Comparison of ENCODE assay signal across 18 cellular contexts in the genomic region with DNA sequence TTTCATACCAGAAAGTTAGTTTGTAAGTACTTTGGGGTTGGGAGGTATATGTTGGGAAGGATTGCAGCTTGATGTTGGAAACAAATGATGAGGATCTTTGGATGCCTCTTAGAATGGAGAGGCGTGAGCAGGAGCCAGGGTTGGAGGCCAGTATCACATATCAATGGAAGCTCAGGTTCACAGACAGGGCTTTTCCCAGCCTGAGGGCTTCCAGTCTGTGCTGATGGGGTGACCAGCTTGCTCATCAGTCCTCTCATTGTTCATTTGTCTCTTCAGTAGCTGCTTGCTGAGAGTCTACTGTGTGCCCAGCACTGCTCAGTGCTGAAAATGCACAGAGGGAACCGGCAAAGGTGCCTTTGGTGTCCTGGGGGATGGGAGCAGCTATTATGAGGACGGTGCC. TPM values are rescaled to one million over a fixed set of nuclear protein-coding genes. Genes with fewer than 3 reads are reported as not detected.
DNase-seq lines count a peak whose midpoint lies in the region; ATAC-seq and TF ChIP-seq lines count a peak whose summit lies in the region.
"Had no signal": no experiment of that assay in that cellular context is flagged by ENCODE, and none has a peak within 500 bp of the region (broad histone marks: within the 10 kb centered on the region; RNA-seq: fewer than 3 reads in every experiment).

No MANE protein-coding gene starts in this region.

- H3K4me1 ChIP-seq in upper lobe of right lung: no peaks in the 10 kb centered on the region

- H3K9me3 ChIP-seq in upper lobe of right lung: no peaks in the 10 kb centered on the region

- H3K36me3 ChIP-seq in upper lobe of right lung: no peaks in the 10 kb centered on the region

- no peaks in the 10 kb centered on the region for H3K27me3 ChIP-seq in upper lobe of right lung

- H3K36me3 Mint-ChIP-seq in effector memory CD8-positive, alpha-beta T cell (ENCODE audit: insufficient read depth): no peaks in the 10 kb centered on the region
- no peaks in the 10 kb centered on the region for H3K36me3 Mint-ChIP-seq in CD14-positive monocyte
- H3K36me3 Mint-ChIP-seq: CD4-positive, alpha-beta memory T cell; IgD-negative memory B cell had no signal

- intact Hi-C loops in upper lobe of right lung (cut with DNase I): no loop called here
- intact Hi-C loops in CD14-positive monocyte (cut with micrococcal nuclease): no loop called here

- no peak overlapping the region for H3K4me3 ChIP-seq in upper lobe of right lung
- H3K4me3 ChIP-seq: GM23338 had no signal

- H3K27me3 Mint-ChIP-seq in effector memory CD8-positive, alpha-beta T cell: peaks cover 20 to 40% of the 10 kb centered on the region in 2 donors
- peaks cover 20 to 43% (median 27%) of the 10 kb centered on the region in 3 donors for H3K27me3 Mint-ChIP-seq in CD14-positive monocyte (ENCODE audit: low read depth in 3 of 3)

- peak; percentile 85 for DNase-seq in COLO829 (ENCODE audit: low spot score)
- peak; percentile 16 for DNase-seq in M059J (ENCODE audit: low read depth)
- DNase-seq in effector memory CD8-positive, alpha-beta T cell: no peak
- peak; percentile 6 for DNase-seq in upper lobe of right lung
- no peak for DNase-seq in omental fat pad (ENCODE audit: low spot score)
- no peak for DNase-seq in CD14-positive monocyte (ENCODE audit: low spot score)
- DNase-seq: ACHN; Calu3; CD4-positive, alpha-beta memory T cell; DMS79 treated with DMSO at 0.1 percent for 48 hours; GF-D8; H7; HFFc6 had no signal

- H3K9me3 Mint-ChIP-seq in effector memory CD8-positive, alpha-beta T cell: no peaks in the 10 kb centered on the region
- peaks cover 0 to 2% (median 0%) of the 10 kb centered on the region in 7 donors for H3K9me3 Mint-ChIP-seq in CD14-positive monocyte
- H3K9me3 Mint-ChIP-seq: CD4-positive, alpha-beta memory T cell; HFFc6 had no signal

- H3K4me1 Mint-ChIP-seq in effector memory CD8-positive, alpha-beta T cell (ENCODE audit: low read depth in 2 of 2): no peaks in the 10 kb centered on the region
- no peaks in the 10 kb centered on the region for H3K4me1 Mint-ChIP-seq in CD14-positive monocyte
- H3K4me1 Mint-ChIP-seq: GM23338, IgD-negative memory B cell had no signal

- H3K4me3 Mint-ChIP-seq in effector memory CD8-positive, alpha-beta T cell: no peak overlapping the region
- H3K4me3 Mint-ChIP-seq in CD14-positive monocyte: no peak overlapping the region
- H3K4me3 Mint-ChIP-seq: CD4-positive, alpha-beta memory T cell; GM23338; HFFc6 had no signal

- no peak for ATAC-seq in effector memory CD8-positive, alpha-beta T cell (replicated peaks)
- no peak for ATAC-seq in upper lobe of right lung
- ATAC-seq in omental fat pad (ENCODE audit: low FRiP score): no peak
- ATAC-seq: GM23338, HCT116 had no signal

- peak overlapping the region; percentile 12 to 59 for H3K27ac Mint-ChIP-seq in effector memory CD8-positive, alpha-beta T cell
- H3K27ac Mint-ChIP-seq in CD14-positive monocyte: no peak overlapping the region
- H3K27ac Mint-ChIP-seq: CD4-positive, alpha-beta memory T cell; GM23338; HFFc6 had no signal

- no peak for TF ChIP-seq CTCF in upper lobe of right lung (IDR thresholded peaks at IDR 0.05)
- TF ChIP-seq CTCF in omental fat pad (IDR thresholded peaks at IDR 0.05): no peak
- TF ChIP-seq CTCF in CD14-positive monocyte (IDR thresholded peaks at IDR 0.05): no peak

- no peak overlapping the region for H3K27ac ChIP-seq in upper lobe of right lung
- H3K27ac ChIP-seq: C4-2B had no signal

RNA-seq across cellular contexts. Expression of gene DNAAF1, which starts 5.8 kb away (rescaled TPM):
- not detected in 2 replicates for total RNA-seq in M059J (2014; rRNA removed; shearing (Covaris generic))
- total RNA-seq in upper lobe of right lung: 0.49 TPM
- total RNA-seq in omental fat pad: under 1 TPM in 3 of 4 donors, not detected in 1; 0.28 to 0.48 (median 0.32) TPM
- under 1 TPM in 1 of 2 donors, not detected in 1; 0.23 TPM for polyA plus RNA-seq in CD14-positive monocyte
- total RNA-seq: Calu3, HFFc6 had no signal
- polyA plus RNA-seq: BJ, IgD-negative memory B cell had no signal

RNA-seq across cellular contexts. Expression of gene HSDL1, which starts 5.9 kb away (rescaled TPM):
- 26.5 and 40.9 TPM in 2 replicates for total RNA-seq in M059J (2014; rRNA removed; shearing (Covaris generic))
- 31.0 TPM for total RNA-seq in upper lobe of right lung
- total RNA-seq in omental fat pad: 10 to 100 TPM in 3 of 4 donors, 1 to 10 TPM in 1; 8.8 to 21.4 (median 15.8) TPM
- 1 to 10 TPM; 7.3 to 8.0 TPM for polyA plus RNA-seq in CD14-positive monocyte

RNA-seq across cellular contexts. Expression of gene MBTPS1, which starts 34.2 kb away (rescaled TPM):
- total RNA-seq in M059J (2014; rRNA removed; shearing (Covaris generic)): 62.1 and 93.7 TPM in 2 replicates
- total RNA-seq in upper lobe of right lung: 97.5 TPM
- total RNA-seq in omental fat pad: 100 to 1,000 TPM in 1 of 4 donors, 10 to 100 TPM in 3; 75.3 to 100 (median 84.3) TPM
- 10 to 100 TPM; 26.4 to 28.0 TPM for polyA plus RNA-seq in CD14-positive monocyte

RNA-seq across cellular contexts. Expression of gene TAF1C, which starts 35.9 kb away (rescaled TPM):
- 15.1 and 23.4 TPM in 2 replicates for total RNA-seq in M059J (2014; rRNA removed; shearing (Covaris generic))
- total RNA-seq in upper lobe of right lung (80.2 TPM), omental fat pad (10 to 100 TPM; 24.4 to 73.9 (median 33.3) TPM)
- 1 to 10 TPM; 4.0 to 4.5 TPM for polyA plus RNA-seq in CD14-positive monocyte

RNA-seq across cellular contexts. Expression of gene ADAD2, which starts 40.0 kb away (rescaled TPM):
- total RNA-seq in M059J (2014; rRNA removed; shearing (Covaris generic)): not detected in 2 replicates
- total RNA-seq in upper lobe of right lung (0.52 TPM), omental fat pad (1 to 10 TPM in 2 of 4 donors, under 1 TPM in 1, not detected in 1; 0.19 to 4.3 (median 1.6) TPM)
- polyA plus RNA-seq in CD14-positive monocyte: not detected
- total RNA-seq: Calu3; CD4-positive, alpha-beta memory T cell; H7; HFFc6 had no signal
- polyA plus RNA-seq: BJ; CD4-positive, alpha-beta memory T cell; IgD-negative memory B cell had no signal

Comparison
In these comparisons a context has a peak if more than half of its experiments do, and no peak if none do; other contexts are left out.
1. DNase-seq: peak in COLO829 (single experiment), M059J (single experiment) and upper lobe of right lung (single experiment); none in effector memory CD8-positive, alpha-beta T cell (0 of 3), omental fat pad (single experiment) and CD14-positive monocyte (single experiment).
2. H3K27ac Mint-ChIP-seq: peak in effector memory CD8-positive, alpha-beta T cell (2 of 2); none in CD14-positive monocyte (0 of 7).